Comparison of ENCODE assay signal across 1 cellular context in genomic region chr15:70714575-70714974, GRCh38.
TF ChIP-seq lines count a peak whose summit lies in the region.

No MANE protein-coding gene starts in this region.

TF ChIP-seq in HepG2, 621 proteins besides CTCF, POLR2A, EP300 and RAD21 (continued from another document):
- TF ChIP-seq AKNA (CRISPR knock-in tag; IDR thresholded peaks at IDR 0.05; ENCODE audit: borderline replicate concordance) = no peak
- no peak for TF ChIP-seq SALL1 (CRISPR knock-in tag; IDR thresholded peaks at IDR 0.05)
- TF ChIP-seq ZMAT3 (CRISPR knock-in tag; conservative IDR thresholded peaks at IDR 0.05) = no peak
- no peak for TF ChIP-seq ZNF557 (CRISPR knock-in tag; IDR thresholded peaks at IDR 0.05)
- TF ChIP-seq POGK (CRISPR knock-in tag; conservative IDR thresholded peaks at IDR 0.05) = no peak
